ENCODE assay signal across 10 cellular contexts in the genomic region with DNA sequence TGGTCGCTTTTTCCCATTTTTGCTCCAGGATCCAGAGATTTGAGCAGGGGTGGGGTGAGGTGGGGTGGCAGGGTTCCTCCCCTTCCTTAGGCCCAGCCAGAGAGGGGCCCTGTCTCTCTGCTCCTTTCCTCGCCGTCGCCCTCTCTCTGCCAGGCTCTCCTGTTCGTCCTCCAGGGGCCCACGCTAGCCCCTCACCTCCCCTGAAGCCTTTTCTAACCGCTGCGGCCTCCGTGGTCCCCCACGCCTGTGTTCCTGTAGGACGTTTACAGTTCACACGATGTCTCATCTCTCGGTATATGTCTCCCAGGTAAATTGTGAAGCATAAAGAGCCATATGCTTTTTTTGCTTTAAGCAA. TPM values are rescaled to one million over a fixed set of nuclear protein-coding genes. Genes with fewer than 3 reads are reported as not detected.
DNase-seq lines count a peak whose midpoint lies in the region; ATAC-seq, FAIRE-seq and TF ChIP-seq lines count a peak whose summit lies in the region.
"Had no signal": no experiment of that assay in that cellular context is flagged by ENCODE, and none has a peak within 500 bp of the region (broad histone marks: within the 10 kb centered on the region; RNA-seq: fewer than 3 reads in every experiment).

No MANE protein-coding gene starts in this region.

- no peaks in the 10 kb centered on the region for H3K9me3 Mint-ChIP-seq in T-helper 1 cell treated with Interleukin-12 subunit alpha and Interleukin-12 subunit beta and Interleukin-4 antibody, amounts not matched to agents 30 μg/mL and 1 μg/mL, for 36 hours
- no peaks in the 10 kb centered on the region for H3K9me3 Mint-ChIP-seq in activated B cell treated with CpG ODN at 0.5 μM for 24 hours

- TF ChIP-seq CTCF in activated B cell treated with CpG ODN at 0.5 μM for 24 hours (IDR thresholded peaks at IDR 0.05) (no peak), kidney (IDR thresholded peaks at IDR 0.05; ENCODE audit: borderline replicate concordance, extremely low read depth, insufficient read depth) (no peak), suprapubic skin (IDR thresholded peaks at IDR 0.05) (no peak)

- CTCF ChIA-PET in activated B cell treated with CpG ODN at 0.5 μM for 24 hours (lab: Charles Lee): interaction anchor here (2.1 kb wide), 1 partner anchor 54 kb away, joined by 5 read pairs; no protein-coding TSS in a partner anchor

- intact Hi-C loops in activated B cell treated with CpG ODN at 0.5 μM for 24 hours (cut with micrococcal nuclease) (loop anchor here (5.0 kb wide), 1 partner anchor 260 kb away; the partner anchor contains the start of gene TNPO1), kidney (cut with DNase I) (no loop called here)

- H3K9me3 ChIP-seq in kidney (ENCODE audit: control insufficient read depth in 1 of 2, low read length in 2 of 2): no peaks in the 10 kb centered on the region
- H3K9me3 ChIP-seq in suprapubic skin: no peaks in the 10 kb centered on the region

- no peak for TF ChIP-seq POLR2A in suprapubic skin (IDR thresholded peaks at IDR 0.05)

- H3K9ac ChIP-seq in kidney (ENCODE audit: low read length in 2 of 2): peak overlapping the region in 1 of 2 donors; percentile 21

- no peak for FAIRE-seq in kidney (lab: Jason Lieb, UNC)
- FAIRE-seq: A204.1 had no signal

- peaks cover 7% of the 10 kb centered on the region for H3K4me1 Mint-ChIP-seq in T-helper 1 cell treated with Interleukin-12 subunit alpha and Interleukin-12 subunit beta and Interleukin-4 antibody, amounts not matched to agents 30 μg/mL and 1 μg/mL, for 36 hours (ENCODE audit: low read depth)
- peaks cover 16% of the 10 kb centered on the region for H3K4me1 Mint-ChIP-seq in activated B cell treated with CpG ODN at 0.5 μM for 24 hours

- 39% methylated on average over 12 of the region's 13 CpGs for WGBS in suprapubic skin

- H3K36me3 ChIP-seq in kidney (ENCODE audit: control insufficient read depth in 1 of 2, insufficient read depth in 2 of 2, low read length in 2 of 2): no peaks in the 10 kb centered on the region
- H3K36me3 ChIP-seq in suprapubic skin: no peaks in the 10 kb centered on the region

- peak overlapping the region; percentile 23 for H3K4me3 Mint-ChIP-seq in T-helper 1 cell treated with Interleukin-12 subunit alpha and Interleukin-12 subunit beta and Interleukin-4 antibody, amounts not matched to agents 30 μg/mL and 1 μg/mL, for 36 hours
- H3K4me3 Mint-ChIP-seq in activated B cell treated with CpG ODN at 0.5 μM for 24 hours: peak overlapping the region; percentile 75

- H3K27ac ChIP-seq in kidney (ENCODE audit: low read depth in 2 of 2, low read length in 2 of 2): peak overlapping the region; percentile 45 to 72
- H3K27ac ChIP-seq in suprapubic skin: peak overlapping the region; percentile 68
- H3K27ac ChIP-seq: VCaP had no signal

- H3K27me3 Mint-ChIP-seq in T-helper 1 cell treated with Interleukin-12 subunit alpha and Interleukin-12 subunit beta and Interleukin-4 antibody, amounts not matched to agents 30 μg/mL and 1 μg/mL, for 36 hours (ENCODE audit: low read depth): peaks cover 20% of the 10 kb centered on the region
- peaks cover 29% of the 10 kb centered on the region for H3K27me3 Mint-ChIP-seq in activated B cell treated with CpG ODN at 0.5 μM for 24 hours

- DNase-seq in T-helper 1 cell (no peak), activated B cell treated with CpG ODN at 0.5 μM for 24 hours (no peak), kidney (no peak), suprapubic skin (ENCODE audit: low spot score in 2 of 2) (no peak), NCI-H345 (lab: John Stamatoyannopoulos, UW) (no peak), NCI-H128 (lab: John Stamatoyannopoulos, UW; ENCODE audit: unreplicated experiment) (no peak)

- H3K27ac Mint-ChIP-seq in T-helper 1 cell treated with Interleukin-12 subunit alpha and Interleukin-12 subunit beta and Interleukin-4 antibody, amounts not matched to agents 30 μg/mL and 1 μg/mL, for 36 hours: no peak overlapping the region
- H3K27ac Mint-ChIP-seq in activated B cell treated with CpG ODN at 0.5 μM for 24 hours: no peak overlapping the region

- TF ChIP-seq EP300 in suprapubic skin (IDR thresholded peaks at IDR 0.05): no peak

- ATAC-seq in activated B cell treated with CpG ODN at 0.5 μM for 24 hours (ENCODE audit: low read depth) (no peak), GM18858 (IDR thresholded peaks at IDR 0.05; ENCODE audit: unreplicated experiment) (no peak)

- POLR2A ChIA-PET in activated B cell treated with CpG ODN at 0.5 μM for 24 hours (lab: Charles Lee): no interaction called here

- H3K4me1 ChIP-seq in kidney (ENCODE audit: control insufficient read depth in 1 of 2, insufficient read depth in 1 of 2, low read depth in 1 of 2, low read length in 2 of 2) (peaks cover 4 to 6% of the 10 kb centered on the region in 2 donors), suprapubic skin (peaks cover 30% of the 10 kb centered on the region)

- H3K27me3 ChIP-seq in suprapubic skin: no peaks in the 10 kb centered on the region

- no peaks in the 10 kb centered on the region for H3K36me3 Mint-ChIP-seq in T-helper 1 cell treated with Interleukin-12 subunit alpha and Interleukin-12 subunit beta and Interleukin-4 antibody, amounts not matched to agents 30 μg/mL and 1 μg/mL, for 36 hours (ENCODE audit: low read depth)
- no peaks in the 10 kb centered on the region for H3K36me3 Mint-ChIP-seq in activated B cell treated with CpG ODN at 0.5 μM for 24 hours (ENCODE audit: low read depth)

- peak overlapping the region in 1 of 2 donors; percentile 48 for H3K4me3 ChIP-seq in kidney (ENCODE audit: low read length in 2 of 2)
- peak overlapping the region; percentile 37 for H3K4me3 ChIP-seq in suprapubic skin

RNA-seq across cellular contexts. Expression of gene ZNF366, which starts 49.9 kb away (rescaled TPM):
- total RNA-seq in activated B cell treated with CpG ODN at 0.5 μM for 24 hours (not detected in 2 replicates), kidney (8.1 TPM), suprapubic skin (1 to 10 TPM in 2 of 4 donors, under 1 TPM in 2; 0.38 to 3.8 (median 2.1) TPM)
- polyA plus RNA-seq in kidney (ENCODE audit: insufficient read depth, low read depth, low replicate concordance): 0.22 TPM
